9 cellular contexts compared by ENCODE assay signal in the genomic region with DNA sequence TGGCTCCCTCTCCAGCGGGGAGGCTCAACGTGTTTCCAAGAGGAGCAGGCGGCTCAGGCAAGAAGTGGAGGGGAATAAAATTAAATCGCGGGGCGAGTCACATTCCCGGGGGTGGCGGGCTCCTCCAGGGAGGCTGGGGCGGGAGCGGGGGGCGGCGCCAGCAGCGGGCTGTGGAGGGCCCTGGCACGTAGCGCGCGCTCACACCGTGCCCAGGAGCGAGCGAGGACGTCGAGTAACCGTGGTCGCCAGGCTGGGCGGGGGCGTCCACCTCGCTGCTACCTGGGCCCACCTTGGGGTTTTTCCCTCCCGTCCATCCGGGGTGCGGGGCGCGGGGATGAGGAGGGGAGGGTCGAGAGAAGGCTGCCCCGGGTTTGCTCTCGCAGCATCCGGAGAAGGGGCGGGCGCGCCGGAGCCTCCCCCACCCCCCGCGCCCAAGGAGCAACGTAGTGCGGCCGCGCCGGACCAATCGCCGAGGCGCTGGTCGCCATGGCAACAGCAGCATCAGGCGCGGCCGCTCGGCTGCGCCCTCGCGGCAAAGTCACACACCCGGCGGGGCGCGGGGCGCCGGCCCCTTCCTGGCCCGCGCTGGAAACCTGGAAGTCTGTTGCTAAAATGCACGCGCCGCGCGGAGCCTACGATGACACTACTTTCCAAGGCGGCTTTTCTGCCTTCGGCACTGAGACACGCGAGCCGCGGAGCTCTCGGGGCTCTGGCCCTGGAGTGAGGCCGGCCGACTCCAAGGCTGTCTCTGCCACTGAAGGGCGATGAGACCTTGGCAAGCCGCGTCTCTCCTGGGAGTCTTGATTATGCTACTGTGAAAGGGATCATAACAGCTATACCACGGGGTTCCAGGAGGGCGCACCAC. TPM values are rescaled to one million over a fixed set of nuclear protein-coding genes. Genes with fewer than 3 reads are reported as not detected.
DNase-seq lines count a peak whose midpoint lies in the region; ATAC-seq and TF ChIP-seq lines count a peak whose summit lies in the region.
"Had no signal": no experiment of that assay in that cellular context is flagged by ENCODE, and none has a peak within 500 bp of the region (broad histone marks: within the 10 kb centered on the region; RNA-seq: fewer than 3 reads in every experiment).

Gene IQSEC1, minus strand, starts transcription at position 388 of the 865 bp plus-strand sequence. CDS start 415 bp downstream, outside the sequence.

- no peaks in the 10 kb centered on the region for H4K20me1 ChIP-seq in OCI-LY7 (ENCODE audit: insufficient read depth, low read length)

- H3K4me2 ChIP-seq in OCI-LY7 (ENCODE audit: low read length) = peak within 1 kb of the TSS; percentile 85

- in situ Hi-C loops in GM13977 (cut with MboI; ENCODE audit: low pct_unique_long_range_greater_than_20kb, low sequenced_read_pairs, unreplicated experiment) = no loop called here

- CTCF ChIA-PET in OCI-LY7 (lab: Charles Lee; ENCODE audit: unreplicated experiment) = no interaction called here
- CTCF ChIA-PET in activated naive CD4-positive, alpha-beta T cell treated with anti-CD3 and anti-CD28 coated beads, Interleukin-2, amount 10 ng/mL, durations not matched to agents 7 days and 5 days (lab: Charles Lee) = interaction anchor here (1.8 kb wide), 1 partner anchor 18 kb away, joined by 6 read pairs; no protein-coding TSS in a partner anchor

- peaks cover 52% of the 10 kb centered on the region for H3K4me1 Mint-ChIP-seq in activated naive CD4-positive, alpha-beta T cell treated with anti-CD3 and anti-CD28 coated beads, Interleukin-2, amount 10 ng/mL, durations not matched to agents 7 days and 5 days

- H3K27me3 Mint-ChIP-seq in activated naive CD4-positive, alpha-beta T cell treated with anti-CD3 and anti-CD28 coated beads, Interleukin-2, amount 10 ng/mL, durations not matched to agents 7 days and 5 days = peaks cover 69% of the 10 kb centered on the region

- peak; percentile 92 for DNase-seq in GM13977 (ENCODE audit: low spot score)
- DNase-seq in OCI-LY7 (ENCODE audit: low spot score) = peak; percentile 93
- DNase-seq in activated naive CD4-positive, alpha-beta T cell treated with anti-CD3 and anti-CD28 coated beads, Interleukin-2, amount 10 ng/mL, durations not matched to agents 7 days and 5 days = peak; percentile 83
- peak; percentile 83 for DNase-seq in left ventricle myocardium superior
- DNase-seq in retina = peak; percentile 92
- peak; percentile 51 for DNase-seq in ureter (ENCODE audit: low spot score)
- DNase-seq in LoVo (ENCODE audit: low spot score) = no peak

- POLR2A ChIA-PET in OCI-LY7 (lab: Charles Lee) = interaction anchor here (0.8 to 4.0 kb wide), 4 partner anchors 9 to 60 kb away, joined by 3 to 34 read pairs (median 11); no protein-coding TSS in a partner anchor

- TF ChIP-seq CTCF in GM13977 (IDR thresholded peaks at IDR 0.05; ENCODE audit: extremely low read depth, insufficient read depth, missing control alignments) = no peak
- TF ChIP-seq CTCF in OCI-LY7 (conservative IDR thresholded peaks at IDR 0.05; ENCODE audit: low read length) = peak; percentile 38; the same call in 1 of the 2 replicates

- peaks cover 48% of the 10 kb centered on the region for H3K79me2 ChIP-seq in OCI-LY7 (ENCODE audit: insufficient read depth, low read depth, low read length)

- no peak within 1 kb of the TSS for H3K27ac Mint-ChIP-seq in activated naive CD4-positive, alpha-beta T cell treated with anti-CD3 and anti-CD28 coated beads, Interleukin-2, amount 10 ng/mL, durations not matched to agents 7 days and 5 days

- H3K9me3 ChIP-seq in OCI-LY7 (ENCODE audit: low read length) = no peaks in the 10 kb centered on the region

- no peaks in the 10 kb centered on the region for H3K9me2 ChIP-seq in OCI-LY7 (ENCODE audit: insufficient read depth, low read length)

- intact Hi-C loops in OCI-LY7 (cut with micrococcal nuclease; ENCODE audit: unreplicated experiment) = no loop called here
- intact Hi-C loops in left ventricle myocardium superior (cut with micrococcal nuclease) = no loop called here

- peaks cover 8% of the 10 kb centered on the region for H3K36me3 Mint-ChIP-seq in activated naive CD4-positive, alpha-beta T cell treated with anti-CD3 and anti-CD28 coated beads, Interleukin-2, amount 10 ng/mL, durations not matched to agents 7 days and 5 days

- peak within 1 kb of the TSS; percentile 77 for H3K4me3 ChIP-seq in OCI-LY7 (ENCODE audit: low read depth, low read length, poor library complexity, severe bottlenecking)
- H3K4me3 ChIP-seq: SK-N-MC had no signal

- no TSS peak for BruUV-seq in OCI-LY7 (replicated peaks; lab: Mats Ljungman, UMichigan)

- H3K27ac ChIP-seq in OCI-LY7 (ENCODE audit: low read depth, low read length, poor library complexity, severe bottlenecking) = peak within 1 kb of the TSS; percentile 78
- H3K27ac ChIP-seq: SK-N-MC had no signal

- ATAC-seq in HG02759 (IDR thresholded peaks at IDR 0.05; ENCODE audit: unreplicated experiment) (peak; percentile 74), left ventricle myocardium superior (peak; percentile 29)

- peak within 1 kb of the TSS; percentile 38; the same call in 1 of the 2 replicates for H2AFZ ChIP-seq in OCI-LY7 (ENCODE audit: low read length)

- peak within 1 kb of the TSS; percentile 70 for H3K4me3 Mint-ChIP-seq in activated naive CD4-positive, alpha-beta T cell treated with anti-CD3 and anti-CD28 coated beads, Interleukin-2, amount 10 ng/mL, durations not matched to agents 7 days and 5 days

- peaks cover 7% of the 10 kb centered on the region; the same call in 1 of the 2 replicates for H3K36me3 ChIP-seq in OCI-LY7 (ENCODE audit: insufficient read depth, low read length)

- no peaks in the 10 kb centered on the region for H3K9me3 Mint-ChIP-seq in activated naive CD4-positive, alpha-beta T cell treated with anti-CD3 and anti-CD28 coated beads, Interleukin-2, amount 10 ng/mL, durations not matched to agents 7 days and 5 days

- peaks cover 87% of the 10 kb centered on the region for H3K4me1 ChIP-seq in OCI-LY7 (ENCODE audit: insufficient read depth, low read length, poor library complexity, severe bottlenecking)

RNA-seq across cellular contexts. Expression of gene IQSEC1, which starts in this region (rescaled TPM):
- 24.3 and 25.2 TPM in 2 replicates for total RNA-seq in OCI-LY7 (2014; rRNA removed; shearing (Covaris generic))
- total RNA-seq in OCI-LY7 (2022) (56.3 and 70.1 TPM in 2 replicates), left ventricle myocardium superior (95.1 TPM), ureter (55.2 TPM)
